Comparison of ENCODE assay signal across 27 cellular contexts in the genomic region with DNA sequence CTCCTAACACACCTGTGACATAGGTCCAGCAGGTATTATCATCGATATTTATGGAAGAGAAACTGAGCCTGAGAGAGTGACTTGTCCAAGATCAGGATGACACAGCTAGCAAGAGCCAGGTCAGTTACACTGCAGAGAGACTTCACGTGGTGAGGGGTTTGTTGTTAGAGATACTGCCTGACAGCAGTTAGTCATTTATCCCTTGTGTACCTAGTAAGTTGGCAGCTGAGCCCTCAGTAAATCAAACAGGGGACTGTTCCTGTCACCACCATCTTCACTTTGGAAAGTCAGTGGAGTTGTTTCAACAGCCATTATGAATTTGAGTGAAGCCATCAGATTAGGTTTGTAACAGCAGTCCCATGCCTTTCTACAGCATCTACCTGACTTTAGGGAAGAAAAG.
"Had no signal": no experiment of that assay in that cellular context is flagged by ENCODE, and none has a peak within 500 bp of the region (broad histone marks: within the 10 kb centered on the region; RNA-seq: fewer than 3 reads in every experiment).

No MANE protein-coding gene starts in this region.

- DNase-seq: activated CD4-positive, alpha-beta T cell treated with anti-CD3 and anti-CD28 coated beads, Interleukin-2, amount 10 ng/mL, durations not matched to agents 24 days and 14 days; activated CD4-positive, alpha-beta T cell treated with anti-CD3 and anti-CD28 coated beads, Interleukin-2, amount 50 U/mL, for 4 hours; activated CD8-positive, alpha-beta T cell treated with anti-CD3 and anti-CD28 coated beads for 36 hours; activated effector memory CD4-positive, alpha-beta T cell treated with anti-CD3 and anti-CD28 coated beads, Interleukin-2, amount 50 U/mL, for 16 hours; activated naive CD4-positive, alpha-beta T cell; activated naive CD4-positive, alpha-beta T cell treated with anti-CD3 and anti-CD28 coated beads, Interleukin-2, amount 50 U/mL, for 16 hours; activated naive CD8-positive, alpha-beta T cell treated with anti-CD3 and anti-CD28 coated beads, Interleukin-2, amount 10 ng/mL, durations not matched to agents 7 days and 5 days; activated T-cell treated with anti-CD3 and anti-CD28 coated beads, Interleukin-2, amount 50 U/mL, for 1 hour; activated T-cell treated with anti-CD3 and anti-CD28 coated beads, Interleukin-2, amount 50 U/mL, for 72 hours; body of pancreas; NCI-H1092 treated with DMSO at 0.1 percent for 48 hours; NCI-H1417; NCI-H146; NCI-H187; NCI-H2029 treated with DMSO at 0.1 percent for 48 hours; NCI-H2107; NCI-H2171; NCI-H2227 treated with DMSO at 0.1 percent for 48 hours; NCI-H446; NCI-H524; SHP77; T1000 had no signal

- H3K9me3 Mint-ChIP-seq: activated CD4-positive, alpha-beta T cell treated with anti-CD3 and anti-CD28 coated beads, Interleukin-2, amount 10 ng/mL, durations not matched to agents 24 days and 14 days; activated CD8-positive, alpha-beta T cell treated with anti-CD3 and anti-CD28 coated beads for 36 hours; activated naive CD8-positive, alpha-beta T cell treated with anti-CD3 and anti-CD28 coated beads, Interleukin-2, amount 10 ng/mL, durations not matched to agents 7 days and 5 days; activated T-helper 17 cell treated with anti-CD3 and anti-CD28 coated beads, Interleukin-2, amount 50 U/mL, for 72 hours had no signal

- H3K4me1 ChIP-seq: body of pancreas, breast epithelium, SJCRH30 had no signal

- H3K9me3 ChIP-seq: body of pancreas, breast epithelium, SJCRH30 had no signal

- H3K4me3 Mint-ChIP-seq: activated CD4-positive, alpha-beta T cell treated with anti-CD3 and anti-CD28 coated beads, Interleukin-2, amount 10 ng/mL, durations not matched to agents 24 days and 14 days; activated CD8-positive, alpha-beta T cell treated with anti-CD3 and anti-CD28 coated beads for 36 hours; activated naive CD8-positive, alpha-beta T cell treated with anti-CD3 and anti-CD28 coated beads, Interleukin-2, amount 10 ng/mL, durations not matched to agents 7 days and 5 days; activated T-cell treated with anti-CD3 and anti-CD28 coated beads, Interleukin-2, amount 50 U/mL, for 72 hours; activated T-helper 17 cell treated with anti-CD3 and anti-CD28 coated beads, Interleukin-2, amount 50 U/mL, for 72 hours had no signal

- H3K27ac Mint-ChIP-seq: activated CD4-positive, alpha-beta T cell treated with anti-CD3 and anti-CD28 coated beads, Interleukin-2, amount 10 ng/mL, durations not matched to agents 24 days and 14 days; activated CD8-positive, alpha-beta T cell treated with anti-CD3 and anti-CD28 coated beads for 36 hours; activated naive CD8-positive, alpha-beta T cell treated with anti-CD3 and anti-CD28 coated beads, Interleukin-2, amount 10 ng/mL, durations not matched to agents 7 days and 5 days; activated T-cell treated with anti-CD3 and anti-CD28 coated beads, Interleukin-2, amount 50 U/mL, for 72 hours; activated T-helper 17 cell treated with anti-CD3 and anti-CD28 coated beads, Interleukin-2, amount 50 U/mL, for 72 hours had no signal

- H3K27ac ChIP-seq: body of pancreas, KMS-11, SJCRH30, SK-N-MC had no signal

- H3K27me3 Mint-ChIP-seq: activated CD4-positive, alpha-beta T cell treated with anti-CD3 and anti-CD28 coated beads, Interleukin-2, amount 10 ng/mL, durations not matched to agents 24 days and 14 days; activated CD8-positive, alpha-beta T cell treated with anti-CD3 and anti-CD28 coated beads for 36 hours; activated naive CD8-positive, alpha-beta T cell treated with anti-CD3 and anti-CD28 coated beads, Interleukin-2, amount 10 ng/mL, durations not matched to agents 7 days and 5 days; activated T-helper 17 cell treated with anti-CD3 and anti-CD28 coated beads, Interleukin-2, amount 50 U/mL, for 72 hours had no signal

- H3K36me3 ChIP-seq: breast epithelium, SJCRH30 had no signal

- ATAC-seq: activated CD8-positive, alpha-beta T cell treated with anti-CD3 and anti-CD28 coated beads for 36 hours; activated T-cell treated with anti-CD3 and anti-CD28 coated beads, Interleukin-2, amount 50 U/mL, for 72 hours; activated T-helper 17 cell treated with anti-CD3 and anti-CD28 coated beads, Interleukin-2, amount 50 U/mL, for 72 hours; body of pancreas had no signal

- H3K4me3 ChIP-seq: body of pancreas, breast epithelium, SJCRH30, SK-N-MC had no signal

- H3K4me2 ChIP-seq: KMS-11 had no signal

- H3K27me3 ChIP-seq: body of pancreas, breast epithelium, SJCRH30 had no signal

- H3K9ac ChIP-seq: KMS-11 had no signal
